8 cellular contexts compared by ENCODE assay signal in genomic region chr16:81076566-81077076, GRCh38. TPM values are rescaled to one million over a fixed set of nuclear protein-coding genes. Genes with fewer than 3 reads are reported as not detected.
DNase-seq lines count a peak whose midpoint lies in the region; ATAC-seq and TF ChIP-seq lines count a peak whose summit lies in the region.

No MANE protein-coding gene starts in this region.

- no peaks in the 10 kb centered on the region for H3K36me3 ChIP-seq in HAP-1 (replicated peaks)
- 0 out of 2 replicates have a peak, but pooled peaks cover under 1% of the 10 kb centered on the region for H3K36me3 ChIP-seq in Loucy (ENCODE audit: insufficient read depth, low read length)
- H3K36me3 ChIP-seq in neutrophil = no peaks in the 10 kb centered on the region

- POLR2A ChIA-PET in RWPE1 (lab: Yijun Ruan, JAX; ENCODE audit: low non-redundant PET) = interaction anchor here (0.5 to 0.6 kb wide), 2 partner anchors 41 to 170 kb away, joined by 3 to 4 read pairs; partner anchors contain the start of gene ATMIN

- H3K4me1 ChIP-seq in HAP-1 (peaks cover 7% of the 10 kb centered on the region; the same call in 1 of the 2 replicates), Loucy (ENCODE audit: insufficient read depth, low read length, poor library complexity, severe bottlenecking) (peaks cover 13% of the 10 kb centered on the region), foreskin keratinocyte (no peaks in the 10 kb centered on the region), neutrophil (ENCODE audit: control insufficient read depth in 1 of 2, insufficient read depth in 1 of 2, low read depth in 1 of 2, low read length in 1 of 2) (peaks cover 11 to 19% of the 10 kb centered on the region in 2 experiments)

- H3K27ac ChIP-seq in RWPE1 = peak overlapping the region; percentile 92
- H3K27ac ChIP-seq in foreskin keratinocyte = peak overlapping the region; percentile 70
- H3K27ac ChIP-seq in neutrophil = peak overlapping the region; percentile 91
- peak overlapping the region; percentile 97 for H3K27ac ChIP-seq in substantia nigra (ENCODE audit: low read depth, low read length, poor library complexity, severe bottlenecking)

- no peaks in the 10 kb centered on the region for H3K36me3 Mint-ChIP-seq in activated T-helper 2 cell treated with anti-CD3 and anti-CD28 coated beads, Interferon-gamma antibody, Interleukin-2, Interleukin-4, amounts not matched to agents 10 μg/mL and 5 μg/mL and 100 μg/mL, durations not matched to agents 14 hours and 24 hours and 36 hours (ENCODE audit: low read depth)

- CTCF ChIA-PET in RWPE1 (lab: Yijun Ruan, JAX) = interaction anchor here (0.6 kb wide), 1 partner anchor 668 kb away, joined by 4 read pairs; no protein-coding TSS in a partner anchor

- peak overlapping the region; percentile 95 for H3K4me2 ChIP-seq in Loucy (ENCODE audit: low read depth, low read length, poor library complexity, severe bottlenecking)

- TF ChIP-seq CTCF in Loucy (conservative IDR thresholded peaks at IDR 0.05; ENCODE audit: low read length) (no peak), RWPE1 (conservative IDR thresholded peaks at IDR 0.05; ENCODE audit: low read depth) (no peak), foreskin keratinocyte (conservative IDR thresholded peaks at IDR 0.05) (no peak), neutrophil (IDR thresholded peaks at IDR 0.05) (no peak)

- H3K79me2 ChIP-seq in Loucy (ENCODE audit: insufficient read depth, low read length) = no peaks in the 10 kb centered on the region

- in situ Hi-C loops in HAP-1 (cut with MboI; ENCODE audit: low sequenced_read_pairs) = no loop called here

- H3K27me3 Mint-ChIP-seq in activated T-helper 2 cell treated with anti-CD3 and anti-CD28 coated beads, Interferon-gamma antibody, Interleukin-2, Interleukin-4, amounts not matched to agents 10 μg/mL and 5 μg/mL and 100 μg/mL, durations not matched to agents 14 hours and 24 hours and 36 hours (ENCODE audit: low read depth) = peaks cover 6% of the 10 kb centered on the region

- intact Hi-C loops in activated T-helper 2 cell treated with anti-CD3 and anti-CD28 coated beads, Interferon-gamma antibody, Interleukin-2, Interleukin-4, amounts not matched to agents 10 μg/mL and 5 μg/mL and 100 μg/mL, durations not matched to agents 14 hours and 24 hours and 36 hours (cut with micrococcal nuclease) = loop anchor here (1.0 kb wide), 3 partner anchors 20 to 69 kb away; partner anchors contain the start of genes ATMIN, CENPN and GCSH

- ATAC-seq in foreskin keratinocyte = peak; percentile 90

- H3K9me2 ChIP-seq in Loucy (replicated peaks; ENCODE audit: low read depth, low read length) = no peaks in the 10 kb centered on the region

- H3K4me1 Mint-ChIP-seq in activated T-helper 2 cell treated with anti-CD3 and anti-CD28 coated beads, Interferon-gamma antibody, Interleukin-2, Interleukin-4, amounts not matched to agents 10 μg/mL and 5 μg/mL and 100 μg/mL, durations not matched to agents 14 hours and 24 hours and 36 hours (ENCODE audit: low read depth) = peaks cover 6% of the 10 kb centered on the region

- no peak overlapping the region for H3K4me3 Mint-ChIP-seq in activated T-helper 2 cell treated with anti-CD3 and anti-CD28 coated beads, Interferon-gamma antibody, Interleukin-2, Interleukin-4, amounts not matched to agents 10 μg/mL and 5 μg/mL and 100 μg/mL, durations not matched to agents 14 hours and 24 hours and 36 hours (ENCODE audit: low read depth)

- no peak overlapping the region for H3K27ac Mint-ChIP-seq in activated T-helper 2 cell treated with anti-CD3 and anti-CD28 coated beads, Interferon-gamma antibody, Interleukin-2, Interleukin-4, amounts not matched to agents 10 μg/mL and 5 μg/mL and 100 μg/mL, durations not matched to agents 14 hours and 24 hours and 36 hours

- H4K20me1 ChIP-seq in Loucy (ENCODE audit: insufficient read depth, low read length, poor library complexity, severe bottlenecking) = no peaks in the 10 kb centered on the region

- DNase-seq in Daoy (ENCODE audit: low read depth) = peak; percentile 82
- peak; percentile 80 to 95 for DNase-seq in HAP-1 (ENCODE audit: low spot score in 2 of 2)
- peak; percentile 90 for DNase-seq in RWPE1 (ENCODE audit: low spot score)
- DNase-seq in activated T-helper 2 cell treated with anti-CD3 and anti-CD28 coated beads, Interferon-gamma antibody, Interleukin-2, Interleukin-4, amounts not matched to agents 10 μg/mL and 5 μg/mL and 100 μg/mL, durations not matched to agents 14 hours and 24 hours and 36 hours (ENCODE audit: low spot score) = peak; percentile 87
- peak; percentile 84 to 93 for DNase-seq in foreskin keratinocyte
- DNase-seq in substantia nigra (lab: John Stamatoyannopoulos, UW) = peak in 45 of 49 donors; percentile 58 to 100 (median 95)

- H2AFZ ChIP-seq in Loucy (ENCODE audit: low read length) = peak overlapping the region; percentile 98

- peak overlapping the region; percentile 87 for H3K9ac ChIP-seq in Loucy (ENCODE audit: low read depth, low read length, poor library complexity, severe bottlenecking)

- H3K9me3 Mint-ChIP-seq in activated T-helper 2 cell treated with anti-CD3 and anti-CD28 coated beads, Interferon-gamma antibody, Interleukin-2, Interleukin-4, amounts not matched to agents 10 μg/mL and 5 μg/mL and 100 μg/mL, durations not matched to agents 14 hours and 24 hours and 36 hours = no peaks in the 10 kb centered on the region

- H3K9me3 ChIP-seq in HAP-1 (no peaks in the 10 kb centered on the region), Loucy (ENCODE audit: insufficient read depth, low read depth, low read length) (no peaks in the 10 kb centered on the region), neutrophil (no peaks in the 10 kb centered on the region)

- no peaks in the 10 kb centered on the region for H3F3A ChIP-seq in Loucy (ENCODE audit: low read depth)

- no peaks in the 10 kb centered on the region for H3K27me3 ChIP-seq in HAP-1 (ENCODE audit: low read depth)
- H3K27me3 ChIP-seq in Loucy (ENCODE audit: insufficient read depth, low read length, poor library complexity, severe bottlenecking) = no peaks in the 10 kb centered on the region
- H3K27me3 ChIP-seq in foreskin keratinocyte = no peaks in the 10 kb centered on the region
- no peaks in the 10 kb centered on the region for H3K27me3 ChIP-seq in neutrophil

- peak overlapping the region; percentile 55 for H3K4me3 ChIP-seq in HAP-1
- peak overlapping the region; percentile 88 for H3K4me3 ChIP-seq in Loucy (ENCODE audit: low read length, poor library complexity, severe bottlenecking)
- H3K4me3 ChIP-seq in neutrophil (ENCODE audit: low read depth in 1 of 2, low read length in 1 of 2) = peak overlapping the region; percentile 82 to 99

RNA-seq across cellular contexts. Expression of gene C16orf46, which starts 0.4 kb away (rescaled TPM):
- total RNA-seq in Daoy (2014; rRNA removed; shearing (Covaris generic)) = 0.09 and 0.29 TPM in 2 replicates
- 0.11 and 0.32 TPM in 2 replicates for total RNA-seq in activated T-helper 2 cell treated with anti-CD3 and anti-CD28 coated beads, Interferon-gamma antibody, Interleukin-2, Interleukin-4, amounts not matched to agents 10 μg/mL and 5 μg/mL and 100 μg/mL, durations not matched to agents 14 hours and 24 hours and 36 hours
- total RNA-seq in foreskin keratinocyte = 0.24 and 0.25 TPM in 2 replicates
- 0.08 and 0.19 TPM in 2 replicates for polyA plus RNA-seq in foreskin keratinocyte

RNA-seq across cellular contexts. Expression of gene GCSH, which starts 19.6 kb away (rescaled TPM):
- 32.1 and 38.2 TPM in 2 replicates for total RNA-seq in Daoy (2014; rRNA removed; shearing (Covaris generic))
- total RNA-seq in activated T-helper 2 cell treated with anti-CD3 and anti-CD28 coated beads, Interferon-gamma antibody, Interleukin-2, Interleukin-4, amounts not matched to agents 10 μg/mL and 5 μg/mL and 100 μg/mL, durations not matched to agents 14 hours and 24 hours and 36 hours = 23.2 and 25.7 TPM in 2 replicates
- 32.7 and 45.5 TPM in 2 replicates for total RNA-seq in foreskin keratinocyte
- polyA plus RNA-seq in foreskin keratinocyte = 45.5 and 61.9 TPM in 2 replicates

RNA-seq across cellular contexts. Expression of gene ATMIN, which starts 41.0 kb away (rescaled TPM):
- total RNA-seq in Daoy (2014; rRNA removed; shearing (Covaris generic)) = 23.9 and 25.6 TPM in 2 replicates
- 25.8 and 27.1 TPM in 2 replicates for total RNA-seq in activated T-helper 2 cell treated with anti-CD3 and anti-CD28 coated beads, Interferon-gamma antibody, Interleukin-2, Interleukin-4, amounts not matched to agents 10 μg/mL and 5 μg/mL and 100 μg/mL, durations not matched to agents 14 hours and 24 hours and 36 hours
- total RNA-seq in foreskin keratinocyte = 30.0 and 32.5 TPM in 2 replicates
- polyA plus RNA-seq in foreskin keratinocyte = 14.3 and 15.9 TPM in 2 replicates

Comparison
In these comparisons a context has a peak if more than half of its experiments do, and no peak if none do; other contexts are left out.
1. Peak in every context shown above with its lines: DNase-seq, ATAC-seq, H3K4me3 ChIP-seq and H3K27ac ChIP-seq.